1 cellular context compared by ENCODE assay signal in genomic region chrX:153728951-153729631, GRCh38.
TF ChIP-seq lines count a peak whose summit lies in the region.

No MANE protein-coding gene starts in this region.

TF ChIP-seq in IMR-90, 13 proteins besides CTCF, POLR2A, EP300 and RAD21:
- TF ChIP-seq FOS (IDR thresholded peaks at IDR 0.05; ENCODE audit: low read depth, low read length): no peak
- no peak for TF ChIP-seq MAFK (IDR thresholded peaks at IDR 0.05; ENCODE audit: low read depth, low read length)
- no peak for TF ChIP-seq BHLHE40 (IDR thresholded peaks at IDR 0.05; ENCODE audit: low read depth, low read length)
- TF ChIP-seq MXI1 (IDR thresholded peaks at IDR 0.05; ENCODE audit: borderline replicate concordance, low read depth, low read length): no peak
- no peak for TF ChIP-seq CEBPB (IDR thresholded peaks at IDR 0.05; ENCODE audit: low read depth, low read length)
- TF ChIP-seq, protein P1, sequence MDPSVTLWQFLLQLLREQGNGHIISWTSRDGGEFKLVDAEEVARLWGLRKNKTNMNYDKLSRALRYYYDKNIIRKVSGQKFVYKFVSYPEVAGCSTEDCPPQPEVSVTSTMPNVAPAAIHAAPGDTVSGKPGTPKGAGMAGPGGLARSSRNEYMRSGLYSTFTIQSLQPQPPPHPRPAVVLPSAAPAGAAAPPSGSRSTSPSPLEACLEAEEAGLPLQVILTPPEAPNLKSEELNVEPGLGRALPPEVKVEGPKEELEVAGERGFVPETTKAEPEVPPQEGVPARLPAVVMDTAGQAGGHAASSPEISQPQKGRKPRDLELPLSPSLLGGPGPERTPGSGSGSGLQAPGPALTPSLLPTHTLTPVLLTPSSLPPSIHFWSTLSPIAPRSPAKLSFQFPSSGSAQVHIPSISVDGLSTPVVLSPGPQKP (IDR thresholded peaks at IDR 0.05; ENCODE audit: borderline replicate concordance, low read depth, low read length): no peak
- TF ChIP-seq CHD1 (IDR thresholded peaks at IDR 0.05; ENCODE audit: low read depth, low read length): no peak
- TF ChIP-seq NFE2L2 (IDR thresholded peaks at IDR 0.05; ENCODE audit: low read depth, low read length): no peak
- TF ChIP-seq SMC3 (IDR thresholded peaks at IDR 0.05; ENCODE audit: low read depth, low read length): no peak
- no peak for TF ChIP-seq RCOR1 (IDR thresholded peaks at IDR 0.05; ENCODE audit: insufficient replicate concordance, low read length)
- TF ChIP-seq RFX5 (IDR thresholded peaks at IDR 0.05; ENCODE audit: low read depth, low read length): no peak
- no peak for TF ChIP-seq MAZ (IDR thresholded peaks at IDR 0.05; ENCODE audit: borderline replicate concordance, low read depth, low read length)
- TF ChIP-seq, protein P2, sequence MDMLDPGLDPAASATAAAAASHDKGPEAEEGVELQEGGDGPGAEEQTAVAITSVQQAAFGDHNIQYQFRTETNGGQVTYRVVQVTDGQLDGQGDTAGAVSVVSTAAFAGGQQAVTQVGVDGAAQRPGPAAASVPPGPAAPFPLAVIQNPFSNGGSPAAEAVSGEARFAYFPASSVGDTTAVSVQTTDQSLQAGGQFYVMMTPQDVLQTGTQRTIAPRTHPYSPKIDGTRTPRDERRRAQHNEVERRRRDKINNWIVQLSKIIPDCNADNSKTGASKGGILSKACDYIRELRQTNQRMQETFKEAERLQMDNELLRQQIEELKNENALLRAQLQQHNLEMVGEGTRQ (IDR thresholded peaks at IDR 0.05; ENCODE audit: low read depth, low read length): no peak
